Comparison of ENCODE assay signal across 8 cellular contexts in the genomic region with DNA sequence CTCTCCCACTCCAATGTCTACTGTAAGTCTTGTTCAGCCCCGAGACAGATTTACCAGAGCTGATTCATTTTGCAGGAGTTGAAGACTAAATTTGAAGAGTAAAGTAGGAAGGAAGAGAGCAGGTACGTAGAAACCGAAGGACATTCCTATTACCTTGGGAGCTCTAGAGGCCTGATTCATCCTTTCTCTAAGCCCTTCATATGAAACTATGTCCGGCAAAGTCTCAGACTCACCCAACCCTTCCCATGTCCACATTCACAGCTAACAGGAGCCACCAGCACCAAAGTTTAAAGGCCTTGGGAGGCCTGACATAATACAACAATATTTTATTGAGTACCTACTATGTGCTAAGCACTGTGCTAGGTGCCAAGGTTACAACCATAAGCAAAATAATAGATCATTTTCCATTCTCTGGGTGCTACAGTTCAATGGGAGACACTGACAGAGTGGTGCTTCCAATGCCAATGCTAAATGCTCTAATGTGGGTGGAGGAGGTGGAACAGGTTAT.
A peak's percentile ranks its signal among the peaks of the same experiment; 100 is the strongest.
DNase-seq lines count a peak whose midpoint lies in the region; ATAC-seq and TF ChIP-seq lines count a peak whose summit lies in the region.
"Had no signal": no experiment of that assay in that cellular context is flagged by ENCODE, and none has a peak within 500 bp of the region (broad histone marks: within the 10 kb centered on the region; RNA-seq: fewer than 3 reads in every experiment).

No MANE protein-coding gene starts in this region.

- H4K20me1 ChIP-seq in GM23338 (replicated peaks; ENCODE audit: insufficient read depth) (no peaks in the 10 kb centered on the region), SK-N-SH (ENCODE audit: insufficient read depth) (no peaks in the 10 kb centered on the region), neural progenitor cell (ENCODE audit: low read depth) (no peaks in the 10 kb centered on the region)

- TF ChIP-seq RAD21 in SK-N-SH (IDR thresholded peaks at IDR 0.05; ENCODE audit: low read length), result no peak

- no peak for TF ChIP-seq EP300 in SK-N-SH (IDR thresholded peaks at IDR 0.05; ENCODE audit: borderline replicate concordance in 1 of 2, low read depth in 1 of 2, low read length in 1 of 2)

- H3K9me3 Mint-ChIP-seq in GM23338 (peaks cover 18% of the 10 kb centered on the region), neural progenitor cell (peaks cover 7% of the 10 kb centered on the region)

- CTCF ChIA-PET in SK-N-SH (lab: Yijun Ruan, JAX), result no interaction called here

- ATAC-seq in GM23338 (no peak), GM18520 (IDR thresholded peaks at IDR 0.05; ENCODE audit: unreplicated experiment) (no peak)

- H3K27ac Mint-ChIP-seq in GM23338 (peak overlapping the region; percentile 98), neural progenitor cell (no peak overlapping the region)
- H3K27ac Mint-ChIP-seq: nephron progenitor cell had no signal

- POLR2A ChIA-PET in SK-N-SH (lab: Yijun Ruan, JAX), result no interaction called here

- H3K4me1 Mint-ChIP-seq in GM23338 (peaks cover 27% of the 10 kb centered on the region), neural progenitor cell (peaks cover 7% of the 10 kb centered on the region)
- H3K4me1 Mint-ChIP-seq: nephron progenitor cell had no signal

- peaks cover 8% of the 10 kb centered on the region for H3K27me3 Mint-ChIP-seq in GM23338 (ENCODE audit: insufficient read depth, low read depth, poor library complexity)
- H3K27me3 Mint-ChIP-seq in neural progenitor cell (ENCODE audit: insufficient read depth, low read depth), result peaks cover 4% of the 10 kb centered on the region

- H3K9me2 ChIP-seq in GM23338 (ENCODE audit: insufficient read depth) (no peaks in the 10 kb centered on the region), SK-N-SH (no peaks in the 10 kb centered on the region)

- DNase-seq in GM23338 (ENCODE audit: low spot score) (no peak), SK-N-SH (no peak), epithelial cell of prostate (ENCODE audit: low read depth, low spot score) (peak; percentile 12), MV-4-11 (lab: John Stamatoyannopoulos, UW) (no peak), neural progenitor cell (ENCODE audit: low spot score) (no peak)
- DNase-seq: nephron progenitor cell had no signal

- H3K27ac ChIP-seq in GM23338 (ENCODE audit: low read depth) (peak overlapping the region; percentile 89), SK-N-SH (ENCODE audit: low read depth in 2 of 2, low read length in 1 of 2) (peak overlapping the region; percentile 85 to 96; a peak in 3 of 4 replicates), epithelial cell of prostate (peak overlapping the region; percentile 100), skeletal muscle tissue (ENCODE audit: low read depth, low read length) (peak overlapping the region; percentile 10), neural progenitor cell (no peak overlapping the region)

- H3K4me3 Mint-ChIP-seq in GM23338, result no peak overlapping the region
- H3K4me3 Mint-ChIP-seq in neural progenitor cell, result no peak overlapping the region
- H3K4me3 Mint-ChIP-seq: nephron progenitor cell had no signal

- H3F3A ChIP-seq in GM23338 (replicated peaks; ENCODE audit: low read depth), result no peaks in the 10 kb centered on the region
- H3F3A ChIP-seq in SK-N-SH (replicated peaks; ENCODE audit: insufficient read depth), result peaks cover 30% of the 10 kb centered on the region
- H3F3A ChIP-seq in neural progenitor cell (ENCODE audit: low read depth), result peaks cover 6% of the 10 kb centered on the region

- TF ChIP-seq CTCF in GM23338 (conservative IDR thresholded peaks at IDR 0.05; ENCODE audit: low read depth in 2 of 2), result no peak
- TF ChIP-seq CTCF in SK-N-SH (IDR thresholded peaks at IDR 0.05), result no peak
- TF ChIP-seq CTCF in neural progenitor cell (IDR thresholded peaks at IDR 0.05), result no peak

- H3K79me2 ChIP-seq in GM23338 (replicated peaks; ENCODE audit: insufficient read depth) (no peaks in the 10 kb centered on the region), SK-N-SH (ENCODE audit: insufficient read depth) (no peaks in the 10 kb centered on the region), neural progenitor cell (ENCODE audit: low read depth) (no peaks in the 10 kb centered on the region)

- H3K9ac ChIP-seq in SK-N-SH (peak overlapping the region; percentile 62), skeletal muscle tissue (ENCODE audit: low read depth in 1 of 3, low read length in 3 of 3) (no peak overlapping the region), neural progenitor cell (no peak overlapping the region)

- H3K4me2 ChIP-seq in GM23338, result peak overlapping the region; percentile 0
- peak overlapping the region; percentile 53 for H3K4me2 ChIP-seq in SK-N-SH
- no peak overlapping the region for H3K4me2 ChIP-seq in neural progenitor cell

- H2AFZ ChIP-seq in GM23338 (no peak overlapping the region), SK-N-SH (ENCODE audit: low read depth) (peak overlapping the region; percentile 64), neural progenitor cell (replicated peaks) (no peak overlapping the region)

- no peaks in the 10 kb centered on the region for H3K36me3 ChIP-seq in GM23338 (ENCODE audit: insufficient read depth)
- no peaks in the 10 kb centered on the region for H3K36me3 ChIP-seq in SK-N-SH (replicated peaks in 1 of 2; ENCODE audit: control insufficient read depth in 1 of 2, insufficient read depth in 2 of 2, low read length in 1 of 2)
- H3K36me3 ChIP-seq in skeletal muscle tissue (ENCODE audit: control insufficient read depth in 3 of 3, insufficient read depth in 3 of 3, low read length in 3 of 3), result no peaks in the 10 kb centered on the region
- H3K36me3 ChIP-seq in neural progenitor cell, result no peaks in the 10 kb centered on the region

- 77% methylated on average over 4 of the region's 4 CpGs for WGBS in SK-N-SH (ENCODE audit: low lambda C conversion rate)

- H3K36me3 Mint-ChIP-seq in GM23338 (ENCODE audit: low read depth), result peaks cover 15% of the 10 kb centered on the region
- no peaks in the 10 kb centered on the region for H3K36me3 Mint-ChIP-seq in neural progenitor cell

- H3K4me1 ChIP-seq in GM23338 (ENCODE audit: insufficient read depth), result peaks cover 23% of the 10 kb centered on the region
- peaks cover 0 to 5% of the 10 kb centered on the region in 2 experiments; a peak in 1 of 4 replicates for H3K4me1 ChIP-seq in SK-N-SH (ENCODE audit: control insufficient read depth in 1 of 2, insufficient read depth in 2 of 2, low read depth in 1 of 2, low read length in 1 of 2)
- no peaks in the 10 kb centered on the region for H3K4me1 ChIP-seq in skeletal muscle tissue (ENCODE audit: control insufficient read depth in 3 of 3, insufficient read depth in 3 of 3, low read length in 3 of 3)
- H3K4me1 ChIP-seq in neural progenitor cell, result no peaks in the 10 kb centered on the region

- H3K4me3 ChIP-seq in GM23338, result no peak overlapping the region
- H3K4me3 ChIP-seq in SK-N-SH (ENCODE audit: low read depth in 2 of 2, low read length in 1 of 2), result peak overlapping the region in 1 of 2 experiments; percentile 13; a peak in 1 of 4 replicates
- H3K4me3 ChIP-seq in skeletal muscle tissue (ENCODE audit: low read length in 3 of 3), result no peak overlapping the region
- no peak overlapping the region for H3K4me3 ChIP-seq in neural progenitor cell

- H3K27me3 ChIP-seq in GM23338 (ENCODE audit: insufficient read depth), result no peaks in the 10 kb centered on the region
- H3K27me3 ChIP-seq in SK-N-SH (ENCODE audit: insufficient read depth), result no peaks in the 10 kb centered on the region
- no peaks in the 10 kb centered on the region for H3K27me3 ChIP-seq in skeletal muscle tissue (ENCODE audit: control insufficient read depth in 3 of 3, insufficient read depth in 3 of 3, low read length in 3 of 3)
- H3K27me3 ChIP-seq in neural progenitor cell, result no peaks in the 10 kb centered on the region

- H3K9me3 ChIP-seq in SK-N-SH, result no peaks in the 10 kb centered on the region
- no peaks in the 10 kb centered on the region for H3K9me3 ChIP-seq in skeletal muscle tissue (ENCODE audit: control insufficient read depth in 3 of 3, low read length in 3 of 3)
- H3K9me3 ChIP-seq in neural progenitor cell (ENCODE audit: low read depth), result no peaks in the 10 kb centered on the region

TF ChIP-seq in GM23338, 12 proteins besides CTCF, POLR2A, EP300 and RAD21 (continues in another document):
- TF ChIP-seq EZH2phosphoT487 (IDR thresholded peaks at IDR 0.05; ENCODE audit: unreplicated experiment), result no peak

TF ChIP-seq in SK-N-SH, 30 proteins besides CTCF, POLR2A, EP300 and RAD21:
- no peak for TF ChIP-seq RXRA (IDR thresholded peaks at IDR 0.05; ENCODE audit: borderline replicate concordance, low read depth)
- no peak for TF ChIP-seq JUND (IDR thresholded peaks at IDR 0.05)
